ENCODE assay signal across 14 cellular contexts in the genomic region with DNA sequence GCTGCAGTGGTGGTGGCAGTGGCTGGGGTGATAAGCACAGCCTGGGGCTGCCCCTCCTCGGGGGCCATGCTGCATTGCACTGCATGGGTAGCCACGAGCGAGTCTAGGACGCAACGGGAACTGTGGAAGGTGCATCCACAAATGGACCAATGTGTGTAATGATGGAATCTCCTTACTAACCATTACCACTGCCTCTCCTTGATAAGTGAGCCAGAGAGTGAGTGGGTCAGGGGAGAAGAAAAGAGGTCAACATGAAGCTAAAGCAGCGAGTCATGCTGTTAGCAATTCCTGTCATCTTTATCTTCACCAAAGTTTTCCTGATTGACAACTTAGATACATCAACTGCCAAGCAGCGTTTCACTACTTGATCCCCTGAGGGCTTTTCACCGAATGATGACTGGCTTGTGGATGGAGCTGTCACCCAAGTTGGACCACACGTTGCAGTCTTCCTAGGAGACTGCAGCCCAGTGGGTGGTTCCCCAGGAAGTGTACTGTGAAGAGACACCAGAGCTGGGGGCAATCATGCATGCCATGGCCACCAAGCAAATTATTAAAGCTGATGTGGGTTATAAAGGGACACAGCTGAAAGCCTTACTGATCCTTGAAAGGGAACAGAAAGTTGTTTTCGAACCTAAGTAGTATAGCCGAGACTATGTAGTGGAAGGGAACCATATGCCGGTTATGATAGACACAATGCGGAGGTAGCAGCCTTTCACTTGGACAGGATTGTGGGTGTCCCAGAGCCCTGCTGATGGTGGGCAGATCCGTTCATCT. TPM values are rescaled to one million over a fixed set of nuclear protein-coding genes. Genes with fewer than 3 reads are reported as not detected.
DNase-seq lines count a peak whose midpoint lies in the region; ATAC-seq, FAIRE-seq and TF ChIP-seq lines count a peak whose summit lies in the region.
"Had no signal": no experiment of that assay in that cellular context is flagged by ENCODE, and none has a peak within 500 bp of the region (broad histone marks: within the 10 kb centered on the region; RNA-seq: fewer than 3 reads in every experiment).

No MANE protein-coding gene starts in this region.

- CTCF ChIA-PET in naive thymus-derived CD4-positive, alpha-beta T cell (lab: Charles Lee) = interaction anchor here (1.3 kb wide), 1 partner anchor 69 kb away, joined by 5 read pairs; no protein-coding TSS in a partner anchor

- POLR2A ChIA-PET in naive thymus-derived CD4-positive, alpha-beta T cell (lab: Charles Lee) = no interaction called here

- no peaks in the 10 kb centered on the region for H3K4me1 ChIP-seq in naive thymus-derived CD4-positive, alpha-beta T cell (ENCODE audit: control insufficient read depth in 2 of 2, insufficient read depth in 2 of 2, low read length in 2 of 2)
- H3K4me1 ChIP-seq: sigmoid colon had no signal

- H3K4me3 ChIP-seq in naive thymus-derived CD4-positive, alpha-beta T cell (ENCODE audit: low read length) = no peak overlapping the region
- H3K4me3 ChIP-seq: sigmoid colon had no signal

- intact Hi-C loops in naive thymus-derived CD4-positive, alpha-beta T cell (cut with micrococcal nuclease) = no loop called here

- no peaks in the 10 kb centered on the region for H3K27me3 ChIP-seq in naive thymus-derived CD4-positive, alpha-beta T cell (ENCODE audit: control insufficient read depth in 2 of 2, insufficient read depth in 2 of 2, low read length in 2 of 2)
- H3K27me3 ChIP-seq: sigmoid colon had no signal

- H3K27ac Mint-ChIP-seq in naive thymus-derived CD4-positive, alpha-beta T cell = no peak overlapping the region
- H3K27ac Mint-ChIP-seq: stimulated activated naive CD8-positive, alpha-beta T cell treated with anti-CD3 and anti-CD28 coated beads, Interleukin-15, Interleukin-2, amounts not matched to agents 100 ng/mL and 50 ng/mL, for 24 hours had no signal

- H3K9me3 ChIP-seq in naive thymus-derived CD4-positive, alpha-beta T cell (ENCODE audit: control insufficient read depth in 2 of 3, low read length in 3 of 3) = no peaks in the 10 kb centered on the region
- H3K9me3 ChIP-seq: sigmoid colon had no signal

- H3K36me3 ChIP-seq in naive thymus-derived CD4-positive, alpha-beta T cell (ENCODE audit: control insufficient read depth in 2 of 3, insufficient read depth in 3 of 3, low read length in 3 of 3) = no peaks in the 10 kb centered on the region
- H3K36me3 ChIP-seq: sigmoid colon had no signal

- H3K27me3 Mint-ChIP-seq in naive thymus-derived CD4-positive, alpha-beta T cell = peaks cover 0 to 21% (median 11%) of the 10 kb centered on the region in 5 donors

- H3K36me3 Mint-ChIP-seq in naive thymus-derived CD4-positive, alpha-beta T cell = no peaks in the 10 kb centered on the region

- no peak overlapping the region for H3K4me3 Mint-ChIP-seq in naive thymus-derived CD4-positive, alpha-beta T cell
- H3K4me3 Mint-ChIP-seq: stimulated activated naive CD8-positive, alpha-beta T cell treated with anti-CD3 and anti-CD28 coated beads, Interleukin-15, Interleukin-2, amounts not matched to agents 100 ng/mL and 50 ng/mL, for 24 hours had no signal

- no peaks in the 10 kb centered on the region for H3K9me3 Mint-ChIP-seq in naive thymus-derived CD4-positive, alpha-beta T cell
- H3K9me3 Mint-ChIP-seq: stimulated activated naive CD8-positive, alpha-beta T cell treated with anti-CD3 and anti-CD28 coated beads, Interleukin-15, Interleukin-2, amounts not matched to agents 100 ng/mL and 50 ng/mL, for 24 hours had no signal

- H3K27ac ChIP-seq in naive thymus-derived CD4-positive, alpha-beta T cell (ENCODE audit: low read depth, low read length) = no peak overlapping the region
- H3K27ac ChIP-seq: sigmoid colon had no signal

- no peak for FAIRE-seq in D721Med (lab: Jason Lieb, UNC)
- FAIRE-seq: RCC 7860 had no signal

- TF ChIP-seq CTCF in D721Med (IDR thresholded peaks at IDR 0.05; ENCODE audit: insufficient read depth, missing control alignments) = no peak

- peaks cover 0 to 4% (median 0%) of the 10 kb centered on the region in 7 donors for H3K4me1 Mint-ChIP-seq in naive thymus-derived CD4-positive, alpha-beta T cell

- DNase-seq in naive thymus-derived CD4-positive, alpha-beta T cell = no peak
- DNase-seq in NCI-H2171 (lab: John Stamatoyannopoulos, UW) (no peak), 8988T (no peak), D721Med (ENCODE audit: insufficient read length, low spot score) (no peak), NCI-H1105 (lab: John Stamatoyannopoulos, UW) (no peak)
- DNase-seq: activated CD4-positive, alpha-beta T cell treated with anti-CD3 and anti-CD28 coated beads, Interleukin-2, amount 50 U/mL, for 48 hours; anterior cingulate cortex; sigmoid colon had no signal

- ATAC-seq in GM18873 (IDR thresholded peaks at IDR 0.05; ENCODE audit: low FRiP score, unreplicated experiment) (peak; percentile 91), GM21723 (IDR thresholded peaks at IDR 0.05; ENCODE audit: unreplicated experiment) (peak; percentile 90), HG03378 (IDR thresholded peaks at IDR 0.05; ENCODE audit: unreplicated experiment) (peak; percentile 95)
- ATAC-seq in naive thymus-derived CD4-positive, alpha-beta T cell = peak; percentile 42

RNA-seq across cellular contexts. Expression of a gene that starts 20.6 kb away (rescaled TPM):
- total RNA-seq in naive thymus-derived CD4-positive, alpha-beta T cell = not detected
- not detected for polyA plus RNA-seq in naive thymus-derived CD4-positive, alpha-beta T cell
- total RNA-seq: liver, sigmoid colon had no signal
- polyA plus RNA-seq: liver, sigmoid colon had no signal

RNA-seq across cellular contexts. Expression of a gene that starts 34.7 kb away (rescaled TPM):
- 100 to 1,000 TPM in 3 of 5 experiments, 10 to 100 TPM in 2; 75.2 to 156 (median 110) TPM for total RNA-seq in naive thymus-derived CD4-positive, alpha-beta T cell
- 100 to 1,000 TPM in 1 of 2 donors, 10 to 100 TPM in 1; 68.1 to 253 TPM for polyA plus RNA-seq in naive thymus-derived CD4-positive, alpha-beta T cell

Comparison
In these comparisons a context has a peak if more than half of its experiments do, and no peak if none do; other contexts are left out.
1. ATAC-seq: peak in every context shown above with its lines; median percentile 95 in HG03378; 91 in GM18873; 90 in GM21723; 42 in naive thymus-derived CD4-positive, alpha-beta T cell.